ENCODE assay signal across 2 cellular contexts in genomic region chr3:37228734-37229133, GRCh38.
TF ChIP-seq lines count a peak whose summit lies in the region.

No MANE protein-coding gene starts in this region.

TF ChIP-seq in A549, 52 proteins besides CTCF, POLR2A, EP300 and RAD21:
- TF ChIP-seq EHF (CRISPR knock-in tag; IDR thresholded peaks at IDR 0.05), result no peak
TF ChIP-seq in A549: peak in this region for 0.

TF ChIP-seq in K562, 482 proteins besides CTCF, POLR2A, EP300 and RAD21:
- TF ChIP-seq CSDE1 (IDR thresholded peaks at IDR 0.05) (no peak), KAT2B (IDR thresholded peaks at IDR 0.05; ENCODE audit: low read depth, low read length) (no peak), TBL1XR1 (IDR thresholded peaks at IDR 0.05; ENCODE audit: low read length in 2 of 2) (no peak), NR4A1 (CRISPR knock-in tag; IDR thresholded peaks at IDR 0.05) (no peak), NR4A1 (tag; IDR thresholded peaks at IDR 0.05) (0 out of 2 replicates have a peak, but pooled peaks have one; percentile 47), TRIM24 (IDR thresholded peaks at IDR 0.05) (no peak), ZNF592 (IDR thresholded peaks at IDR 0.05) (peak; percentile 49; the same call in 1 of the 2 replicates), ZNF384 (IDR thresholded peaks at IDR 0.05; ENCODE audit: low read depth, low read length) (no peak), ZNF121 (CRISPR knock-in tag; conservative IDR thresholded peaks at IDR 0.05) (no peak), ARNT (IDR thresholded peaks at IDR 0.05) (peak in 1 of 2 experiments; percentile 92; a peak in 2 of 4 replicates), TRIM25 (IDR thresholded peaks at IDR 0.05; ENCODE audit: borderline replicate concordance) (no peak), ZFPM2 (CRISPR knock-in tag; IDR thresholded peaks at IDR 0.05) (no peak), SMARCA4 (IDR thresholded peaks at IDR 0.05) (no peak), EWSR1 (IDR thresholded peaks at IDR 0.05; ENCODE audit: borderline replicate concordance, low read depth, partially characterized antibody) (no peak), CHD4 (IDR thresholded peaks at IDR 0.05; ENCODE audit: insufficient read depth, insufficient replicate concordance, low read depth, low read length, poor library complexity, severe bottlenecking) (no peak), HLTF (IDR thresholded peaks at IDR 0.05) (no peak), FOXM1 (IDR thresholded peaks at IDR 0.05; ENCODE audit: low read depth) (no peak), FOXM1 (CRISPR knock-in tag; IDR thresholded peaks at IDR 0.05; ENCODE audit: low read depth) (no peak), DACH1 (IDR thresholded peaks at IDR 0.05; ENCODE audit: partially characterized antibody) (no peak), ZBTB2 (IDR thresholded peaks at IDR 0.05) (no peak), ZNF77 (CRISPR knock-in tag; IDR thresholded peaks at IDR 0.05) (no peak), MEF2D (tag; conservative IDR thresholded peaks at IDR 0.05; ENCODE audit: low read depth) (no peak), MXD1 (CRISPR knock-in tag; IDR thresholded peaks at IDR 0.05; ENCODE audit: borderline replicate concordance, poor library complexity, severe bottlenecking) (no peak), WHSC1 (IDR thresholded peaks at IDR 0.05; ENCODE audit: low read length) (peak; percentile 24), VEZF1 (CRISPR knock-in tag; IDR thresholded peaks at IDR 0.05) (no peak), PTBP1 (IDR thresholded peaks at IDR 0.05; ENCODE audit: low read depth, low read length) (no peak), U2AF1 (optimal IDR thresholded peaks at IDR 0.05; ENCODE audit: low read depth, low read length) (no peak), ELF2 (CRISPR knock-in tag; IDR thresholded peaks at IDR 0.05) (no peak), THRB (CRISPR knock-in tag; conservative IDR thresholded peaks at IDR 0.05) (no peak), ZNF146 (CRISPR knock-in tag; IDR thresholded peaks at IDR 0.05; ENCODE audit: unreplicated experiment) (no peak), ID3 (CRISPR knock-in tag; IDR thresholded peaks at IDR 0.05) (no peak), ID3 (tag; IDR thresholded peaks at IDR 0.05) (no peak), ZNF23 (CRISPR knock-in tag; IDR thresholded peaks at IDR 0.05) (no peak)
